8 cellular contexts compared by ENCODE assay signal in genomic region chr16:28403220-28404072, GRCh38. TPM values are rescaled to one million over a fixed set of nuclear protein-coding genes. Genes with fewer than 3 reads are reported as not detected.
DNase-seq lines count a peak whose midpoint lies in the region; ATAC-seq and TF ChIP-seq lines count a peak whose summit lies in the region.
"Not testable (repeated sequence)": the region's sequence is repeated elsewhere in the genome, so short reads cannot be mapped to it uniquely, and the experiment has no call there.

TSS of gene EIF3CL (minus strand) at chr16:28403841. CDS start at chr16:28403618, 223 bp downstream.

- not testable (repeated sequence) for H3K4me2 ChIP-seq in GM23248 (ENCODE audit: unreplicated experiment)
- peak within 1 kb of the TSS; percentile 44 for H3K4me2 ChIP-seq in SU-DHL-6 (ENCODE audit: low read depth, low read length, poor library complexity, severe bottlenecking)
- H3K4me2 ChIP-seq in neuronal stem cell (ENCODE audit: insufficient read depth, low read length, poor library complexity, severe bottlenecking): peak within 1 kb of the TSS; percentile 18

- H3K9ac ChIP-seq in GM23248: peak within 1 kb of the TSS; percentile 63
- H3K9ac ChIP-seq in SU-DHL-6 (ENCODE audit: low read length): peak within 1 kb of the TSS; percentile 36; the same call in 1 of the 2 replicates
- not testable (repeated sequence) for H3K9ac ChIP-seq in neuronal stem cell (ENCODE audit: low read depth, low read length, poor library complexity)

- H2BK12ac ChIP-seq in neuronal stem cell (ENCODE audit: low read length): not testable (repeated sequence)

- not testable (repeated sequence) for H4K8ac ChIP-seq in neuronal stem cell (ENCODE audit: low read depth, low read length)

- not testable (repeated sequence) for H3K23ac ChIP-seq in neuronal stem cell (ENCODE audit: low read depth, low read length, poor library complexity)

- BruUV-seq in MCF 10A (replicated peaks; lab: Mats Ljungman, UMichigan): TSS peak; percentile 29

- H3K27me3 ChIP-seq in GM23248 (replicated peaks; ENCODE audit: insufficient read depth); SU-DHL-6 (ENCODE audit: low read length); left ventricle myocardium inferior (ENCODE audit: low read depth); neuronal stem cell (ENCODE audit: control insufficient read depth in 3 of 3, insufficient read depth in 3 of 3, low read depth in 1 of 3, low read length in 3 of 3): not testable (repeated sequence)

- H4K20me1 ChIP-seq in GM23248 (ENCODE audit: insufficient read depth); SU-DHL-6 (ENCODE audit: low read depth, low read length): not testable (repeated sequence)

- H3K27ac ChIP-seq in GM23248; SU-DHL-6 (ENCODE audit: low read depth, low read length); left ventricle myocardium inferior (replicated peaks); neuronal stem cell (replicated peaks; ENCODE audit: low read length); urinary bladder (ENCODE audit: low read depth): not testable (repeated sequence)

- H3K36me3 Mint-ChIP-seq in MCF 10A (ENCODE audit: insufficient read depth, unreplicated experiment): not testable (repeated sequence)

- H2BK120ac ChIP-seq in neuronal stem cell (ENCODE audit: low read depth, low read length): not testable (repeated sequence)

- H3K9me3 Mint-ChIP-seq in MCF 10A (ENCODE audit: unreplicated experiment): not testable (repeated sequence)

- not testable (repeated sequence) for DNase-seq in GM23248; MCF 10A (ENCODE audit: unreplicated experiment); left ventricle myocardium inferior; neuronal stem cell (ENCODE audit: low spot score)

- no CpG with 5 or more reads among the region's 66 CpGs for WGBS in GM23248 (ENCODE audit: low coverage in 1 of 2, low lambda C conversion rate in 2 of 2, missing lambda C conversion rate in 2 of 2), 2 experiments
- no CpG with 5 or more reads among the region's 66 CpGs for WGBS in neuronal stem cell (ENCODE audit: extremely low coverage in 2 of 2, insufficient read length in 2 of 2, insufficient replicate concordance in 1 of 2), 2 donors
- no CpG with 5 or more reads among the region's 66 CpGs for WGBS in urinary bladder

- not testable (repeated sequence) for H3F3A ChIP-seq in GM23248 (ENCODE audit: insufficient read depth); SU-DHL-6 (ENCODE audit: insufficient read depth)

- not testable (repeated sequence) for H2AK5ac ChIP-seq in neuronal stem cell (ENCODE audit: low read depth, low read length)

- ATAC-seq in GM18508 (IDR thresholded peaks at IDR 0.05; ENCODE audit: insufficient read depth, unreplicated experiment): peak; percentile 81
- ATAC-seq in HG03432 (IDR thresholded peaks at IDR 0.05; ENCODE audit: unreplicated experiment): peak; percentile 98

- CTCF ChIA-PET in MCF 10A (lab: Yijun Ruan, JAX): not testable (repeated sequence)

- not testable (repeated sequence) for H3K4ac ChIP-seq in neuronal stem cell (ENCODE audit: low read length)

- not testable (repeated sequence) for H3K79me2 ChIP-seq in GM23248 (ENCODE audit: insufficient read depth); SU-DHL-6 (ENCODE audit: insufficient read depth, low read length)

- H3K4me1 Mint-ChIP-seq in MCF 10A (ENCODE audit: insufficient read depth, unreplicated experiment): not testable (repeated sequence)

- peak within 1 kb of the TSS; percentile 62 for H3K4me3 ChIP-seq in GM23248
- H3K4me3 ChIP-seq in SU-DHL-6 (ENCODE audit: insufficient read depth, low read length, poor library complexity, severe bottlenecking): peak within 1 kb of the TSS; percentile 48
- peak within 1 kb of the TSS; percentile 56 for H3K4me3 ChIP-seq in left ventricle myocardium inferior
- H3K4me3 ChIP-seq in neuronal stem cell (ENCODE audit: low read length in 2 of 2): peak within 1 kb of the TSS in 1 of 2 donors; percentile 40
- not testable (repeated sequence) for H3K4me3 ChIP-seq in urinary bladder (ENCODE audit: low read depth, low read length)

- not testable (repeated sequence) for H2AFZ ChIP-seq in GM23248; SU-DHL-6 (ENCODE audit: low read depth, low read length, severe bottlenecking); neuronal stem cell (ENCODE audit: low read length)

- not testable (repeated sequence) for H3K18ac ChIP-seq in neuronal stem cell (ENCODE audit: low read length)

- H3K27me3 Mint-ChIP-seq in MCF 10A (ENCODE audit: insufficient read depth, unreplicated experiment): not testable (repeated sequence)

- not testable (repeated sequence) for H3K27ac Mint-ChIP-seq in MCF 10A (ENCODE audit: low read depth, unreplicated experiment)

- H3K9me2 ChIP-seq in GM23248 (ENCODE audit: insufficient read depth); SU-DHL-6 (replicated peaks; ENCODE audit: insufficient read depth, low read length): not testable (repeated sequence)

- peak within 1 kb of the TSS; percentile 63 for H3K4me3 Mint-ChIP-seq in MCF 10A (ENCODE audit: unreplicated experiment)

- H3K9me3 ChIP-seq in GM23248 (ENCODE audit: low read depth); SU-DHL-6 (ENCODE audit: insufficient read depth, low read length); left ventricle myocardium inferior (replicated peaks); neuronal stem cell (replicated peaks in 1 of 2; ENCODE audit: control insufficient read depth in 2 of 2, insufficient read depth in 1 of 2, low read depth in 1 of 2, low read length in 2 of 2): not testable (repeated sequence)

- not testable (repeated sequence) for H3K79me1 ChIP-seq in neuronal stem cell (ENCODE audit: low read depth, low read length)

- H2BK5ac ChIP-seq in neuronal stem cell (ENCODE audit: low read length): not testable (repeated sequence)

- H3K4me1 ChIP-seq in GM23248 (ENCODE audit: insufficient read depth); left ventricle myocardium inferior; neuronal stem cell (ENCODE audit: control insufficient read depth in 2 of 2, insufficient read depth in 1 of 2, low read depth in 1 of 2, low read length in 2 of 2); urinary bladder (ENCODE audit: insufficient read depth): not testable (repeated sequence)

- not testable (repeated sequence) for H3K36me3 ChIP-seq in GM23248 (ENCODE audit: low read depth); SU-DHL-6 (ENCODE audit: low read length); left ventricle myocardium inferior; neuronal stem cell (replicated peaks in 1 of 2; ENCODE audit: control insufficient read depth in 2 of 2, insufficient read depth in 2 of 2, low read length in 2 of 2); urinary bladder (ENCODE audit: insufficient read depth)

- H4K91ac ChIP-seq in neuronal stem cell (ENCODE audit: low read depth, low read length, poor library complexity): not testable (repeated sequence)

- not testable (repeated sequence) for TF ChIP-seq CTCF in SU-DHL-6 (IDR thresholded peaks at IDR 0.05; ENCODE audit: insufficient read depth, low read length, poor library complexity, severe bottlenecking); MCF 10A (IDR thresholded peaks at IDR 0.05; ENCODE audit: unreplicated experiment); left ventricle myocardium inferior (IDR thresholded peaks at IDR 0.05; ENCODE audit: borderline replicate concordance)

- H3K14ac ChIP-seq in neuronal stem cell (ENCODE audit: low read length): not testable (repeated sequence)

- intact Hi-C loops in MCF 10A (cut with micrococcal nuclease); left ventricle myocardium inferior (cut with micrococcal nuclease): not testable (repeated sequence)

- POLR2A ChIA-PET in MCF 10A (lab: Yijun Ruan, JAX): not testable (repeated sequence)

- not testable (repeated sequence) for H2BK15ac ChIP-seq in neuronal stem cell (ENCODE audit: low read length)

- in situ Hi-C loops in GM23248 (cut with MboI): not testable (repeated sequence)

RNA-seq across cellular contexts. Expression of gene EIF3CL, which starts in this region (rescaled TPM):
- total RNA-seq in GM23248 (2014; rRNA removed; shearing (Covaris generic)): 58.7 and 85.1 TPM in 2 replicates
- polyA plus RNA-seq in GM23248 (2016; fragmentation: Nextera tagmentation; extraction: Ambion mirVana) (1.4 and 1.5 TPM in 2 replicates), urinary bladder (89.4 TPM)
- total RNA-seq in MCF 10A (2022) (33.3 and 165 TPM in 2 replicates), left ventricle myocardium inferior (41.6 TPM), urinary bladder (23.0 TPM)
- 64.1 TPM for polyA plus RNA-seq in neuronal stem cell (2013, experiment 1 of 2)
- 61.1 TPM for polyA plus RNA-seq in neuronal stem cell (2013, experiment 2 of 2)

Comparison
In these comparisons a context has a peak if more than half of its experiments do, and no peak if none do; other contexts are left out.
1. RNA of gene EIF3CL (polyA plus RNA-seq): 89.4 TPM in urinary bladder (single experiment); 1.4 to 1.5 TPM in GM23248; every median in the first group is over 10 times any median in the second.